Comparison of ENCODE assay signal across 1 cellular context in the genomic region with DNA sequence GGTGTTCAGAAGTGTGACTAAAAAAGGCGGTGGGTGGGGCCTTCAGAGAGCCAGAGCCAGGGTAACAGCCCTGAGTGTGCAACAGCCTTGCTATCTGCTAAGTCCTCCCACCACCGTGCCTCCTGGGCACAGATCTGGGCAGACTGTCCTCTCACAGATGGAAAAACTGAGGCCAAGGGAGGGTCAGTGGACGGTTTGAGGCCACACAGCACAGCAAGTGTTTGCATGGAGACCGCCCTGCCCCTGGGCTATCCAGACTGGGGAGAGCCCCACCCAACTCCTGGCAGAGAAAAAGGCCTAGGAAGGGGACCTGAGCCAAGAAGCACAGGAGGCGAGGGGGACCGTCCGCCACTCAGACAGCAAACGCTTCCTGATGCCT.
A peak's percentile ranks its signal among the peaks of the same experiment; 100 is the strongest.
TF ChIP-seq lines count a peak whose summit lies in the region.

No MANE protein-coding gene starts in this region.

TF ChIP-seq in HepG2, 621 proteins besides CTCF, POLR2A, EP300 and RAD21:
- TF ChIP-seq ZNF543 (CRISPR knock-in tag; IDR thresholded peaks at IDR 0.05) (no peak), ZNF563 (CRISPR knock-in tag; IDR thresholded peaks at IDR 0.05) (no peak), ZNF263 (CRISPR knock-in tag; IDR thresholded peaks at IDR 0.05) (no peak), HNRNPK (IDR thresholded peaks at IDR 0.05; ENCODE audit: low read depth, low read length, poor library complexity, severe bottlenecking) (no peak), ZBTB43 (CRISPR knock-in tag; conservative IDR thresholded peaks at IDR 0.05) (peak; percentile 60; the same call in 1 of the 2 replicates), HOXA9 (CRISPR knock-in tag; IDR thresholded peaks at IDR 0.05; ENCODE audit: borderline replicate concordance) (no peak), NFATC3 (CRISPR knock-in tag; IDR thresholded peaks at IDR 0.05) (no peak), PHF5A (CRISPR knock-in tag; IDR thresholded peaks at IDR 0.05; ENCODE audit: low read depth, unreplicated experiment) (no peak), ZBTB46 (CRISPR knock-in tag; IDR thresholded peaks at IDR 0.05; ENCODE audit: borderline replicate concordance) (0 out of 2 replicates have a peak, but pooled peaks have one; percentile 29), HNRNPL (IDR thresholded peaks at IDR 0.05; ENCODE audit: low read depth, low read length) (0 out of 2 replicates have a peak, but pooled peaks have one; percentile 41), SMYD3 (CRISPR knock-in tag; IDR thresholded peaks at IDR 0.05) (no peak), ERF (CRISPR knock-in tag; IDR thresholded peaks at IDR 0.05) (no peak), ZNF629 (CRISPR knock-in tag; conservative IDR thresholded peaks at IDR 0.05) (peak; percentile 86), ZNF577 (CRISPR knock-in tag; IDR thresholded peaks at IDR 0.05; ENCODE audit: borderline replicate concordance, low read depth) (no peak), ZNF3 (CRISPR knock-in tag; IDR thresholded peaks at IDR 0.05) (no peak)
- TF ChIP-seq, protein P1, sequence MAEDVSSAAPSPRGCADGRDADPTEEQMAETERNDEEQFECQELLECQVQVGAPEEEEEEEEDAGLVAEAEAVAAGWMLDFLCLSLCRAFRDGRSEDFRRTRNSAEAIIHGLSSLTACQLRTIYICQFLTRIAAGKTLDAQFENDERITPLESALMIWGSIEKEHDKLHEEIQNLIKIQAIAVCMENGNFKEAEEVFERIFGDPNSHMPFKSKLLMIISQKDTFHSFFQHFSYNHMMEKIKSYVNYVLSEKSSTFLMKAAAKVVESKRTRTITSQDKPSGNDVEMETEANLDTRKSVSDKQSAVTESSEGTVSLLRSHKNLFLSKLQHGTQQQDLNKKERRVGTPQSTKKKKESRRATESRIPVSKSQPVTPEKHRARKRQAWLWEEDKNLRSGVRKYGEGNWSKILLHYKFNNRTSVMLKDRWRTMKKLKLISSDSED (CRISPR knock-in tag; IDR thresholded peaks at IDR 0.05) = no peak
- TF ChIP-seq, protein P2, sequence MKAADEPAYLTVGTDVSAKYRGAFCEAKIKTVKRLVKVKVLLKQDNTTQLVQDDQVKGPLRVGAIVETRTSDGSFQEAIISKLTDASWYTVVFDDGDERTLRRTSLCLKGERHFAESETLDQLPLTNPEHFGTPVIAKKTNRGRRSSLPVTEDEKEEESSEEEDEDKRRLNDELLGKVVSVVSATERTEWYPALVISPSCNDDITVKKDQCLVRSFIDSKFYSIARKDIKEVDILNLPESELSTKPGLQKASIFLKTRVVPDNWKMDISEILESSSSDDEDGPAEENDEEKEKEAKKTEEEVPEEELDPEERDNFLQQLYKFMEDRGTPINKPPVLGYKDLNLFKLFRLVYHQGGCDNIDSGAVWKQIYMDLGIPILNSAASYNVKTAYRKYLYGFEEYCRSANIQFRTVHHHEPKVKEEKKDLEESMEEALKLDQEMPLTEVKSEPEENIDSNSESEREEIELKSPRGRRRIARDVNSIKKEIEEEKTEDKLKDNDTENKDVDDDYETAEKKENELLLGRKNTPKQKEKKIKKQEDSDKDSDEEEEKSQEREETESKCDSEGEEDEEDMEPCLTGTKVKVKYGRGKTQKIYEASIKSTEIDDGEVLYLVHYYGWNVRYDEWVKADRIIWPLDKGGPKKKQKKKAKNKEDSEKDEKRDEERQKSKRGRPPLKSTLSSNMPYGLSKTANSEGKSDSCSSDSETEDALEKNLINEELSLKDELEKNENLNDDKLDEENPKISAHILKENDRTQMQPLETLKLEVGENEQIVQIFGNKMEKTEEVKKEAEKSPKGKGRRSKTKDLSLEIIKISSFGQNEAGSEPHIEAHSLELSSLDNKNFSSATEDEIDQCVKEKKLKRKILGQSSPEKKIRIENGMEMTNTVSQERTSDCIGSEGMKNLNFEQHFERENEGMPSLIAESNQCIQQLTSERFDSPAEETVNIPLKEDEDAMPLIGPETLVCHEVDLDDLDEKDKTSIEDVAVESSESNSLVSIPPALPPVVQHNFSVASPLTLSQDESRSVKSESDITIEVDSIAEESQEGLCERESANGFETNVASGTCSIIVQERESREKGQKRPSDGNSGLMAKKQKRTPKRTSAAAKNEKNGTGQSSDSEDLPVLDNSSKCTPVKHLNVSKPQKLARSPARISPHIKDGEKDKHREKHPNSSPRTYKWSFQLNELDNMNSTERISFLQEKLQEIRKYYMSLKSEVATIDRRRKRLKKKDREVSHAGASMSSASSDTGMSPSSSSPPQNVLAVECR (CRISPR knock-in tag; IDR thresholded peaks at IDR 0.05; ENCODE audit: borderline replicate concordance) = no peak
